Comparison of ENCODE assay signal across 24 cellular contexts in the genomic region with DNA sequence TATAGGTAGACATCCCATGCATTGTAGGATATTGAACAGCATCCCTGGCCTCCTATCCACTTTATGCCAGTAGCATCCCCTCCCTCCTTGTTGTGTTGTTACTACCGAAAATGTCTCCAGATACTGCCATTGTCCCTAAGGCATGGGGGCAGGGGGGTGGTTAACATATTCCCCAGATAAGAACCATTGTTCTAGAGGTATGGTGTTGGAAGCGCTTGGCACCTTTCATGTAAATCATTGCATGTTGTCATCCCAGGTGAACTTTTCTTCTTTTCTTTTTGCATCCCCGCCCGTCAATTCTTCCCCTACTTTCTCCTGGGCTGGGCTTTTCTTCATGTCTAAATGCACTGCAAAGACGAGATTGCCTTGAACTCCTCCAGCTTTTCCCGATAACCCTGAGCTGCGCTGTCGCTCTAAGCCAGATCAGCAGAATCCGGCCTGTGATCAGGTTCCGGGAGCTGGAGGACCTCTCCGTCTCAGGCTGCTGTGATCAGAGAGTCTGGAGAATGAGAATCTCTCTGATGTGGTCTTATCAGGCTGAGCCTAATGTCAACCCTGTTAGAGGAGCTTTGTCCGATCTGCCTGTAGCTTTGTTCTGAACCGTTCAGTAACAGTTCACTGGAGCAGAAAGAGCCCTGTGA.
DNase-seq lines count a peak whose midpoint lies in the region; ATAC-seq and TF ChIP-seq lines count a peak whose summit lies in the region.
"Had no signal": no experiment of that assay in that cellular context is flagged by ENCODE, and none has a peak within 500 bp of the region (broad histone marks: within the 10 kb centered on the region; RNA-seq: fewer than 3 reads in every experiment).

No MANE protein-coding gene starts in this region.

- TF ChIP-seq CTCF in nephron progenitor cell (IDR thresholded peaks at IDR 0.05) (no peak), left ventricle myocardium inferior (IDR thresholded peaks at IDR 0.05; ENCODE audit: borderline replicate concordance) (no peak)

- H3K27ac ChIP-seq in caudate nucleus (ENCODE audit: low read depth, low read length) (peak overlapping the region; percentile 58), left ventricle myocardium inferior (replicated peaks) (no peak overlapping the region)
- H3K27ac ChIP-seq: A549, PC-9, SJSA1 had no signal

- ATAC-seq in GM18873 (IDR thresholded peaks at IDR 0.05; ENCODE audit: low FRiP score, unreplicated experiment) (no peak), HG02610 (IDR thresholded peaks at IDR 0.05; ENCODE audit: unreplicated experiment) (no peak), GM21528 (IDR thresholded peaks at IDR 0.05; ENCODE audit: low FRiP score, unreplicated experiment) (no peak)
- ATAC-seq: A549, GM23338 had no signal

- H3K9me3 ChIP-seq in left ventricle myocardium inferior (replicated peaks), result no peaks in the 10 kb centered on the region
- H3K9me3 ChIP-seq: A549, HAP-1, MG63 had no signal

- peaks cover 5% of the 10 kb centered on the region for H3K36me3 Mint-ChIP-seq in nephron progenitor cell (ENCODE audit: low read depth)
- H3K36me3 Mint-ChIP-seq: CD14-positive monocyte had no signal

- H3K4me3 Mint-ChIP-seq in nephron progenitor cell, result no peak overlapping the region
- H3K4me3 Mint-ChIP-seq: CD14-positive monocyte; CD8-positive, alpha-beta memory T cell; GM23338; HFFc6 had no signal

- peaks cover 25% of the 10 kb centered on the region for H3K4me1 Mint-ChIP-seq in nephron progenitor cell
- H3K4me1 Mint-ChIP-seq: CD14-positive monocyte; CD8-positive, alpha-beta memory T cell had no signal

- peak overlapping the region; percentile 8 for H3K27ac Mint-ChIP-seq in nephron progenitor cell
- H3K27ac Mint-ChIP-seq: CD14-positive monocyte; CD8-positive, alpha-beta memory T cell; GM23338; HFFc6 had no signal

- H3K4me1 ChIP-seq in left ventricle myocardium inferior, result peaks cover 34% of the 10 kb centered on the region
- H3K4me1 ChIP-seq: A549, HAP-1, SJSA1 had no signal

- H3K27me3 Mint-ChIP-seq in nephron progenitor cell (ENCODE audit: low read depth, poor library complexity), result peaks cover 3% of the 10 kb centered on the region
- H3K27me3 Mint-ChIP-seq: CD8-positive, alpha-beta memory T cell had no signal

- no peaks in the 10 kb centered on the region for H3K9me3 Mint-ChIP-seq in nephron progenitor cell

- no peaks in the 10 kb centered on the region for H3K36me3 ChIP-seq in left ventricle myocardium inferior
- H3K36me3 ChIP-seq: HAP-1, MG63, SJSA1 had no signal

- H3K27me3 ChIP-seq in left ventricle myocardium inferior (ENCODE audit: low read depth), result no peaks in the 10 kb centered on the region
- H3K27me3 ChIP-seq: SJSA1 had no signal

- DNase-seq in DMS79 treated with DMSO at 0.1 percent for 48 hours (lab: John Stamatoyannopoulos, UW) (peak; percentile 12), caudate nucleus (lab: John Stamatoyannopoulos, UW) (peak in 11 of 61 donors; percentile 7 to 35 (median 18)), nephron progenitor cell (no peak), left ventricle myocardium inferior (no peak)
- DNase-seq: Calu3; CD8-positive, alpha-beta memory T cell; HFFc6; IMR-90; KG1; MG63; NCI-H2029; NCI-H446 treated with DMSO at 0.1 percent for 48 hours; NCI-H82; PC-9; Right ventricle myocardium superior; RPMI8226 had no signal

- intact Hi-C loops in left ventricle myocardium inferior (cut with micrococcal nuclease), result no loop called here

- H3K4me3 ChIP-seq in left ventricle myocardium inferior, result no peak overlapping the region
- H3K4me3 ChIP-seq: A549, GM23338, HAP-1, MG63, PC-9, SJSA1 had no signal
